8 cellular contexts compared by ENCODE assay signal in the genomic region with DNA sequence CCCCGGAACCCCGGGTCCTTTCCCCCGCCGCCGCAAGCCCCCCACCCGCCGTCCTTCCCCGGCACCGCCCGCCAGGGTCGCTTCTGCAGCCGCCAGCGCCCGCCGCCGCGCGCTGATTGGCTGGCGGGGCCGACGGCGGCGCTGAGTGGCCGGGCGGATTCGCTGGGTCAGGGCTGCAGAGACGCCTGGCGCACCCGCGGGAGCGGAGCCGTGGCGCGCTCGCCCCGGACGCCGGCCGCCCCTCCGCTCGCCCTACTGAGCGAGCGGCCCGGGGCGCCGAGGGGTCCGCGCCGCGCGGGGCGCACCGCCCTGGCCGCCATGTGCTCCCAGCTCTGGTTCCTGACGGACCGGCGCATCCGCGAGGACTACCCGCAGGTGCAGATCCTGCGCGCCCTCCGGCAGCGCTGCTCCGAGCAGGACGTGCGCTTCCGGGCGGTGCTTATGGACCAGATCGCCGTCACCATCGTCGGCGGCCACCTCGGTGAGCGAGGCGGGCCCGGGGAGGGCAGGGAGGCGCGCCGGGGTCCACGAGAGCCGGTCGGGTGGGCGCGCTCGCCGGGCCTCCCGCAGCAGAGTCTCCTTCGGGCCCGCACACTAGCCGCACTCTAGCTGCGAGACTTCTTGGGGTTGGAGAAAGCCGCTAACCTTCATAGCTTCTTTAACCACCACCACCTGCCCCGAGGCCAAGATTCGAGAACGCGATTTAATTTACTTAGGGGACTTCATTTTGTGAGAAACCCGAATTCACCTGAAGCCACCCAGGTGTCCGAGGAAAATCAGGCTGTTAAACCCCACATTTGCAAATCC. TPM values are rescaled to one million over a fixed set of nuclear protein-coding genes. Genes with fewer than 3 reads are reported as not detected.
DNase-seq lines count a peak whose midpoint lies in the region; ATAC-seq and TF ChIP-seq lines count a peak whose summit lies in the region.

Gene RIMKLA, plus strand, starts transcription at position 176 of the 807 bp plus-strand sequence. Its CDS starts 143 bp downstream, at position 319.

- H3K27me3 ChIP-seq in ACC112 (ENCODE audit: insufficient read depth, low read length) (peaks cover 63% of the 10 kb centered on the region), muscle layer of duodenum (ENCODE audit: low read depth, low read length) (peaks cover 12% of the 10 kb centered on the region), stomach smooth muscle (ENCODE audit: control insufficient read depth in 1 of 2, insufficient read depth in 2 of 2, low read length in 2 of 2) (no peaks in the 10 kb centered on the region)

- no peaks in the 10 kb centered on the region for H3K79me2 ChIP-seq in ACC112 (ENCODE audit: control insufficient read depth, insufficient read depth, low read length, unreplicated experiment)

- TF ChIP-seq POLR2A in GM18505 (IDR thresholded peaks at IDR 0.05; ENCODE audit: borderline replicate concordance, extremely low read depth, insufficient read depth, insufficient read length): no peak

- peak within 1 kb of the TSS; percentile 51 for H2AFZ ChIP-seq in ACC112 (ENCODE audit: low read length, unreplicated experiment)

- no peaks in the 10 kb centered on the region for H3K9me3 ChIP-seq in muscle layer of duodenum (ENCODE audit: control insufficient read depth in 1 of 2, low read length in 2 of 2)
- H3K9me3 ChIP-seq in stomach smooth muscle (ENCODE audit: control insufficient read depth in 2 of 2, low read length in 2 of 2): no peaks in the 10 kb centered on the region

- H3K27ac ChIP-seq in ACC112 (ENCODE audit: low read depth, low read length): no peak within 1 kb of the TSS
- H3K27ac ChIP-seq in muscle layer of duodenum (ENCODE audit: low read length): no peak within 1 kb of the TSS
- H3K27ac ChIP-seq in stomach smooth muscle (ENCODE audit: low read length): peak within 1 kb of the TSS; percentile 18

- peak; percentile 72 for ATAC-seq in GM18505 (IDR thresholded peaks at IDR 0.05; ENCODE audit: unreplicated experiment)
- ATAC-seq in HG02970 (IDR thresholded peaks at IDR 0.05; ENCODE audit: low FRiP score, unreplicated experiment): peak; percentile 75

- TF ChIP-seq CTCF in epithelial cell of proximal tubule (conservative IDR thresholded peaks at IDR 0.05; ENCODE audit: low read depth, low read length): no peak

- peak within 1 kb of the TSS; percentile 62 for H3K4me3 ChIP-seq in ACC112 (ENCODE audit: low read depth, low read length)
- peak within 1 kb of the TSS; percentile 55 for H3K4me3 ChIP-seq in epithelial cell of proximal tubule (ENCODE audit: low read depth, low read length)
- peak within 1 kb of the TSS; percentile 38 to 75 for H3K4me3 ChIP-seq in muscle layer of duodenum (ENCODE audit: low read depth in 1 of 2, low read length in 2 of 2)
- H3K4me3 ChIP-seq in stomach smooth muscle (ENCODE audit: low read length in 2 of 2): peak within 1 kb of the TSS; percentile 70 to 78

- peak within 1 kb of the TSS; percentile 53 to 58 for H3K9ac ChIP-seq in stomach smooth muscle (ENCODE audit: low read length in 2 of 2)

- no peaks in the 10 kb centered on the region for H3K4me1 ChIP-seq in ACC112 (ENCODE audit: control insufficient read depth, insufficient read depth, low read length, unreplicated experiment)
- peaks cover 0 to 12% of the 10 kb centered on the region in 2 donors for H3K4me1 ChIP-seq in muscle layer of duodenum (ENCODE audit: control insufficient read depth in 1 of 2, insufficient read depth in 2 of 2, low read length in 2 of 2)
- H3K4me1 ChIP-seq in stomach smooth muscle (ENCODE audit: control insufficient read depth, insufficient read depth, low read length): peaks cover 13% of the 10 kb centered on the region

- H3K36me3 ChIP-seq in ACC112 (ENCODE audit: insufficient read depth, low read length) (no peaks in the 10 kb centered on the region), muscle layer of duodenum (ENCODE audit: control insufficient read depth in 1 of 2, insufficient read depth in 2 of 2, low read length in 2 of 2) (no peaks in the 10 kb centered on the region), stomach smooth muscle (ENCODE audit: control insufficient read depth in 2 of 2, insufficient read depth in 2 of 2, low read length in 2 of 2) (no peaks in the 10 kb centered on the region)

- DNase-seq in NCI-H226 (peak; percentile 63), epithelial cell of proximal tubule (ENCODE audit: low read depth) (no peak)
- DNase-seq in activated CD8-positive, alpha-beta memory T cell treated with anti-CD3 and anti-CD28 coated beads, Interleukin-2, amount 50 U/mL, for 4 hours: peak; percentile 52

RNA-seq across cellular contexts. Expression of gene RIMKLA, which starts in this region (rescaled TPM):
- total RNA-seq in epithelial cell of proximal tubule: 0.14 and 1.7 TPM in 2 replicates
